ENCODE assay signal across 8 cellular contexts in genomic region chr2:99140860-99141109, GRCh38. TPM values are rescaled to one million over a fixed set of nuclear protein-coding genes. Genes with fewer than 3 reads are reported as not detected.
DNase-seq lines count a peak whose midpoint lies in the region; ATAC-seq and TF ChIP-seq lines count a peak whose summit lies in the region.

No MANE protein-coding gene starts in this region.

- H2BK12ac ChIP-seq in neuronal stem cell (ENCODE audit: low read length), result peak overlapping the region; percentile 10

- no peak overlapping the region for H4K91ac ChIP-seq in neuronal stem cell (ENCODE audit: low read depth, low read length, poor library complexity)

- H3K9ac ChIP-seq in neuronal stem cell (ENCODE audit: low read depth, low read length, poor library complexity), result peak overlapping the region; percentile 86

- peaks cover 16% of the 10 kb centered on the region; the same call in 1 of the 2 replicates for H3K79me2 ChIP-seq in PC-9 (ENCODE audit: low read depth)

- BruUV-seq in PC-9 (replicated peaks; lab: Mats Ljungman, UMichigan), result no TSS peak

- CTCF ChIA-PET in PC-9 (lab: Charles Lee), result interaction anchor here (0.7 to 1.2 kb wide), 2 partner anchors 15 to 195 kb away, joined by 3 to 4 read pairs; no protein-coding TSS in a partner anchor

- H3K9me3 ChIP-seq in PC-9 (ENCODE audit: insufficient read depth, low read depth) (peaks cover 12% of the 10 kb centered on the region; the same call in 1 of the 2 replicates), neuronal stem cell (replicated peaks in 1 of 2; ENCODE audit: control insufficient read depth in 2 of 2, insufficient read depth in 1 of 2, low read depth in 1 of 2, low read length in 2 of 2) (no peaks in the 10 kb centered on the region)

- H4K20me1 ChIP-seq in PC-9 (ENCODE audit: insufficient read depth), result no peaks in the 10 kb centered on the region

- peak overlapping the region; percentile 61 for H2BK120ac ChIP-seq in neuronal stem cell (ENCODE audit: low read depth, low read length)

- H3K4me1 ChIP-seq in PC-9 (replicated peaks; ENCODE audit: insufficient read depth) (peaks cover 24% of the 10 kb centered on the region), neuronal stem cell (ENCODE audit: control insufficient read depth in 2 of 2, insufficient read depth in 1 of 2, low read depth in 1 of 2, low read length in 2 of 2) (peaks cover 0 to 2% of the 10 kb centered on the region in 2 donors)

- H4K8ac ChIP-seq in neuronal stem cell (ENCODE audit: low read depth, low read length), result no peak overlapping the region

- no peak overlapping the region for H3K14ac ChIP-seq in neuronal stem cell (ENCODE audit: low read length)

- POLR2A ChIA-PET in PC-9 (lab: Charles Lee; ENCODE audit: unreplicated experiment), result interaction anchor here (0.5 to 1.8 kb wide), 8 partner anchors 15 to 1423 kb away, joined by 3 to 8 read pairs (median 4); partner anchors contain the start of gene PDCL3

- intact Hi-C loops in PC-9 (cut with micrococcal nuclease; ENCODE audit: unreplicated experiment), result loop anchor here (1.0 to 2.0 kb wide), 4 partner anchors 14 to 272 kb away; partner anchors contain the start of genes LIPT1, MITD1, MRPL30 and TSGA10

- peak; percentile 33 for ATAC-seq in HG02588 (IDR thresholded peaks at IDR 0.05; ENCODE audit: unreplicated experiment)
- ATAC-seq in GM19328 (IDR thresholded peaks at IDR 0.05; ENCODE audit: unreplicated experiment), result no peak

- H3K9me2 ChIP-seq in PC-9 (ENCODE audit: insufficient read depth), result no peaks in the 10 kb centered on the region

- TF ChIP-seq CTCF in PC-9 (conservative IDR thresholded peaks at IDR 0.05), result no peak

- H2BK15ac ChIP-seq in neuronal stem cell (ENCODE audit: low read length), result no peak overlapping the region

- H2AK5ac ChIP-seq in neuronal stem cell (ENCODE audit: low read depth, low read length), result no peak overlapping the region

- H3K79me1 ChIP-seq in neuronal stem cell (ENCODE audit: low read depth, low read length), result no peaks in the 10 kb centered on the region

- peaks cover 3% of the 10 kb centered on the region; the same call in 1 of the 2 replicates for H3K36me3 ChIP-seq in PC-9 (ENCODE audit: low read depth)
- H3K36me3 ChIP-seq in neuronal stem cell (replicated peaks in 1 of 2; ENCODE audit: control insufficient read depth in 2 of 2, insufficient read depth in 2 of 2, low read length in 2 of 2), result no peaks in the 10 kb centered on the region

- H3K23ac ChIP-seq in neuronal stem cell (ENCODE audit: low read depth, low read length, poor library complexity), result peak overlapping the region; percentile 83

- H3K27me3 ChIP-seq in PC-9 (ENCODE audit: insufficient read depth, low read depth), result no peaks in the 10 kb centered on the region
- H3K27me3 ChIP-seq in neuronal stem cell (ENCODE audit: control insufficient read depth in 3 of 3, insufficient read depth in 3 of 3, low read depth in 1 of 3, low read length in 3 of 3), result no peaks in the 10 kb centered on the region

- peak overlapping the region; percentile 90 for H3K18ac ChIP-seq in neuronal stem cell (ENCODE audit: low read length)

- peak; percentile 40 for DNase-seq in NCI-H1417 treated with DMSO at 0.1 percent for 48 hours (lab: John Stamatoyannopoulos, UW)
- DNase-seq in NCI-H1417 (lab: John Stamatoyannopoulos, UW), result no peak
- DNase-seq in PC-9, result no peak
- no peak for DNase-seq in epithelial cell of prostate (ENCODE audit: low read depth, low spot score)
- DNase-seq in neuronal stem cell (ENCODE audit: low spot score), result no peak
- no peak for DNase-seq in stimulated activated CD4-positive, alpha-beta T cell treated with anti-CD3 and anti-CD28 coated beads, Interleukin-4, amount 100 ng/mL, for 4 hours

- peak overlapping the region; percentile 86 for H3K4me3 ChIP-seq in PC-9
- H3K4me3 ChIP-seq in neuronal stem cell (ENCODE audit: low read length in 2 of 2), result peak overlapping the region; percentile 96

- H2AFZ ChIP-seq in PC-9, result peak overlapping the region; percentile 94
- H2AFZ ChIP-seq in neuronal stem cell (ENCODE audit: low read length), result peak overlapping the region; percentile 100

- H3K4me2 ChIP-seq in PC-9 (peak overlapping the region; percentile 96), neuronal stem cell (ENCODE audit: insufficient read depth, low read length, poor library complexity, severe bottlenecking) (peak overlapping the region; percentile 83)

- peak overlapping the region; percentile 66 for H2BK5ac ChIP-seq in neuronal stem cell (ENCODE audit: low read length)

- WGBS in neuronal stem cell (ENCODE audit: extremely low coverage in 2 of 2, insufficient read length in 2 of 2, insufficient replicate concordance in 1 of 2), 2 donors, result no CpG with 5 or more reads among the region's 21 CpGs

- H3K4ac ChIP-seq in neuronal stem cell (ENCODE audit: low read length), result no peak overlapping the region

- H3F3A ChIP-seq in PC-9 (ENCODE audit: insufficient read depth, low read depth), result peaks cover 18% of the 10 kb centered on the region; the same call in 1 of the 2 replicates

- H3K27ac ChIP-seq in PC-9 (peak overlapping the region; percentile 64; the same call in 1 of the 2 replicates), epithelial cell of prostate (peak overlapping the region; percentile 85), neuronal stem cell (replicated peaks; ENCODE audit: low read length) (peak overlapping the region; percentile 53)

RNA-seq across cellular contexts. Expression of gene C2orf15, which starts 0.7 kb away (rescaled TPM):
- total RNA-seq in PC-9 (2021), result 16.9 and 18.0 TPM in 2 replicates
- polyA plus RNA-seq in neuronal stem cell (2013, experiment 1 of 2), result 1.7 TPM
- polyA plus RNA-seq in neuronal stem cell (2013, experiment 2 of 2), result 1.9 TPM

RNA-seq across cellular contexts. Expression of gene TSGA10, which starts 14.0 kb away (rescaled TPM):
- 13.5 and 14.9 TPM in 2 replicates for total RNA-seq in PC-9 (2021)
- polyA plus RNA-seq in neuronal stem cell (2013, experiment 1 of 2), result 13.1 TPM
- polyA plus RNA-seq in neuronal stem cell (2013, experiment 2 of 2), result 12.7 TPM

RNA-seq across cellular contexts. Expression of gene LIPT1, which starts 14.0 kb away (rescaled TPM):
- total RNA-seq in PC-9 (2021), result 10.3 and 11.6 TPM in 2 replicates
- polyA plus RNA-seq in neuronal stem cell (2013, experiment 1 of 2), result 7.8 TPM
- polyA plus RNA-seq in neuronal stem cell (2013, experiment 2 of 2), result 7.9 TPM

RNA-seq across cellular contexts. Expression of gene MITD1, which starts 40.1 kb away (rescaled TPM):
- 35.0 and 37.6 TPM in 2 replicates for total RNA-seq in PC-9 (2021)
- polyA plus RNA-seq in neuronal stem cell (2013, experiment 1 of 2), result 57.4 TPM
- polyA plus RNA-seq in neuronal stem cell (2013, experiment 2 of 2), result 58.7 TPM

RNA-seq across cellular contexts. Expression of gene MRPL30, which starts 40.2 kb away (rescaled TPM):
- total RNA-seq in PC-9 (2021), result 50.1 and 52.6 TPM in 2 replicates
- polyA plus RNA-seq in neuronal stem cell (2013, experiment 1 of 2), result 45.6 TPM
- 46.4 TPM for polyA plus RNA-seq in neuronal stem cell (2013, experiment 2 of 2)
